ENCODE assay signal across 1 cellular context in genomic region chr12:30695327-30696102, GRCh38.
A peak's percentile ranks its signal among the peaks of the same experiment; 100 is the strongest.
TF ChIP-seq lines count a peak whose summit lies in the region.

Gene IPO8, minus strand, starts transcription at chr12:30695869. Its CDS starts 222 bp downstream, at chr12:30695647.

TF ChIP-seq in GM23338, 12 proteins besides CTCF, POLR2A, EP300 and RAD21 (continued from another document):
- TF ChIP-seq REST (IDR thresholded peaks at IDR 0.05; ENCODE audit: unreplicated experiment) (no peak), ZNF114 (CRISPR knock-in tag; IDR thresholded peaks at IDR 0.05) (no peak), EZH2phosphoT487 (IDR thresholded peaks at IDR 0.05; ENCODE audit: unreplicated experiment) (no peak), EZH2 (IDR thresholded peaks at IDR 0.05; ENCODE audit: low read depth, unreplicated experiment) (no peak), JUNB (IDR thresholded peaks at IDR 0.05; ENCODE audit: unreplicated experiment) (no peak), STAT1 (IDR thresholded peaks at IDR 0.05; ENCODE audit: unreplicated experiment) (no peak), CREB1 (CRISPR knock-in tag; IDR thresholded peaks at IDR 0.05; ENCODE audit: low read depth) (peak; percentile 49; the same call in 1 of the 2 replicates)
